In genomic region chr10:34869128-34869836, GRCh38 we compare ENCODE assay signal across 16 cellular contexts. TPM values are rescaled to one million over a fixed set of nuclear protein-coding genes. Genes with fewer than 3 reads are reported as not detected.
A peak's percentile ranks its signal among the peaks of the same experiment; 100 is the strongest.
DNase-seq lines count a peak whose midpoint lies in the region; ATAC-seq, FAIRE-seq and TF ChIP-seq lines count a peak whose summit lies in the region.
"Had no signal": no experiment of that assay in that cellular context is flagged by ENCODE, and none has a peak within 500 bp of the region (broad histone marks: within the 10 kb centered on the region; RNA-seq: fewer than 3 reads in every experiment).

No MANE protein-coding gene starts in this region.

- H2BK120ac ChIP-seq in IMR-90 (ENCODE audit: low read depth, low read length) = no peak overlapping the region

- H3K36me3 ChIP-seq in IMR-90 (ENCODE audit: control insufficient read depth, insufficient read depth, low read length) = no peaks in the 10 kb centered on the region
- no peaks in the 10 kb centered on the region for H3K36me3 ChIP-seq in PC-3 (ENCODE audit: low read depth, low read length)
- no peaks in the 10 kb centered on the region for H3K36me3 ChIP-seq in right atrium auricular region
- H3K36me3 ChIP-seq: Peyer's patch had no signal

- H2AFZ ChIP-seq in IMR-90 (replicated peaks; ENCODE audit: low read length, poor library complexity) (peak overlapping the region; percentile 19), PC-3 (ENCODE audit: low read length) (peak overlapping the region; percentile 1; the same call in 1 of the 2 replicates)

- peak; percentile 21 for FAIRE-seq in GM18507 (lab: Jason Lieb, UNC)

- H3K4me2 ChIP-seq in IMR-90 (ENCODE audit: low read depth, low read length) (no peak overlapping the region), PC-3 (ENCODE audit: low read length) (no peak overlapping the region)

- H2BK15ac ChIP-seq in IMR-90 (ENCODE audit: low read depth, low read length) = no peak overlapping the region

- H2AK9ac ChIP-seq in IMR-90 (replicated peaks; ENCODE audit: low read depth, low read length, poor library complexity) = no peak overlapping the region

- no peak overlapping the region for H3K56ac ChIP-seq in IMR-90 (ENCODE audit: extremely low read depth, insufficient read depth, low read length)

- H3K27ac ChIP-seq in IMR-90 (ENCODE audit: insufficient read depth, low read length) = no peak overlapping the region
- no peak overlapping the region for H3K27ac ChIP-seq in PC-3 (ENCODE audit: low read length)
- no peak overlapping the region for H3K27ac ChIP-seq in right atrium auricular region
- H3K27ac ChIP-seq: Peyer's patch had no signal

- H4K5ac ChIP-seq in IMR-90 (ENCODE audit: low read depth, low read length) = no peak overlapping the region

- ATAC-seq in IMR-90 (ENCODE audit: low read depth) (no peak), PC-3 (no peak), HG02678 (IDR thresholded peaks at IDR 0.05; ENCODE audit: unreplicated experiment) (no peak)

- dilution Hi-C loops in IMR-90 (cut with HindIII; ENCODE audit: low sequenced_read_pairs, unreplicated experiment) = no loop called here

- no peaks in the 10 kb centered on the region for H3K79me1 ChIP-seq in IMR-90 (ENCODE audit: low read depth in 1 of 2, low read length in 2 of 2)

- no peaks in the 10 kb centered on the region for H3K79me2 ChIP-seq in PC-3 (ENCODE audit: low read length)

- no peak overlapping the region for H2BK5ac ChIP-seq in IMR-90 (ENCODE audit: low read depth, low read length, poor library complexity, severe bottlenecking)

- no peak for TF ChIP-seq POLR2A in IMR-90 (IDR thresholded peaks at IDR 0.05; ENCODE audit: low read depth, low read length)

- H3K27me3 ChIP-seq in IMR-90 (ENCODE audit: control insufficient read depth, insufficient read depth, low read length) (peaks cover 21% of the 10 kb centered on the region), PC-3 (ENCODE audit: low read length) (no peaks in the 10 kb centered on the region), right atrium auricular region (no peaks in the 10 kb centered on the region)
- H3K27me3 ChIP-seq: Peyer's patch had no signal

- POLR2A ChIA-PET in IMR-90 (lab: Charles Lee; ENCODE audit: unreplicated experiment) = no interaction called here
- POLR2A ChIA-PET in PC-3 (lab: Charles Lee; ENCODE audit: unreplicated experiment) = interaction anchor here (0.6 kb wide), 1 partner anchor 130 kb away, joined by 3 read pairs; no protein-coding TSS in a partner anchor

- TF ChIP-seq RAD21 in IMR-90 (IDR thresholded peaks at IDR 0.05; ENCODE audit: low read length) = no peak

- no peak overlapping the region for H3K14ac ChIP-seq in IMR-90 (replicated peaks; ENCODE audit: low read depth, low read length)

- intact Hi-C loops in IMR-90 (cut with micrococcal nuclease) = no loop called here
- intact Hi-C loops in PC-3 (cut with micrococcal nuclease) = no loop called here

- H3K23ac ChIP-seq in IMR-90 (ENCODE audit: low read depth, low read length) = no peak overlapping the region

- H3K9me3 ChIP-seq in IMR-90 (ENCODE audit: control insufficient read depth, insufficient read depth, low read length) = no peaks in the 10 kb centered on the region
- no peaks in the 10 kb centered on the region for H3K9me3 ChIP-seq in PC-3 (ENCODE audit: low read length)
- H3K9me3 ChIP-seq in right atrium auricular region = no peaks in the 10 kb centered on the region
- H3K9me3 ChIP-seq: Peyer's patch had no signal

- H3K4ac ChIP-seq in IMR-90 (ENCODE audit: low read depth, low read length) = no peak overlapping the region

- H4K91ac ChIP-seq in IMR-90 (ENCODE audit: insufficient read depth, low read depth, low read length) = no peak overlapping the region

- no peaks in the 10 kb centered on the region for H3F3A ChIP-seq in PC-3 (ENCODE audit: low read length, unreplicated experiment)

- CTCF ChIA-PET in IMR-90 (lab: Yijun Ruan, JAX) = no interaction called here
- CTCF ChIA-PET in PC-3 (lab: Charles Lee) = no interaction called here

- no peak overlapping the region for H3K9ac ChIP-seq in IMR-90 (ENCODE audit: low read depth, low read length)
- no peak overlapping the region for H3K9ac ChIP-seq in PC-3 (ENCODE audit: low read length)

- H3K4me1 ChIP-seq in IMR-90 (ENCODE audit: control insufficient read depth, insufficient read depth, low read length) (no peaks in the 10 kb centered on the region), PC-3 (ENCODE audit: insufficient read depth, low read length) (no peaks in the 10 kb centered on the region), right atrium auricular region (no peaks in the 10 kb centered on the region)

- H3K9me2 ChIP-seq in PC-3 (replicated peaks; ENCODE audit: low read length) = no peaks in the 10 kb centered on the region

- DNase-seq in GM18507 (ENCODE audit: extremely low spot score, insufficient read length, low read depth) (no peak), IMR-90 (no peak), PC-3 (no peak), mesenteric fat pad (ENCODE audit: low spot score) (peak; percentile 33), anterior cingulate cortex (lab: John Stamatoyannopoulos, UW) (no peak), right atrium auricular region (ENCODE audit: low spot score) (no peak)
- DNase-seq: H7, HFFc6, NCI-H1092 treated with DMSO at 0.1 percent for 48 hours, NCI-H1436 treated with DMSO at 0.1 percent for 48 hours, NCI-H1930, NCI-H226, NCI-H510A treated with DMSO at 0.1 percent for 48 hours, NCI-H774, Peyer's patch had no signal

- BruUV-seq in IMR-90 (replicated peaks; lab: Mats Ljungman, UMichigan) (no TSS peak), PC-3 (replicated peaks; lab: Mats Ljungman, UMichigan) (no TSS peak)

- H2BK20ac ChIP-seq in IMR-90 (ENCODE audit: low read depth, low read length) = no peak overlapping the region

- TF ChIP-seq CTCF in IMR-90 (conservative IDR thresholded peaks at IDR 0.05; ENCODE audit: low read depth, low read length) (no peak), PC-3 (conservative IDR thresholded peaks at IDR 0.05; ENCODE audit: low read depth, low read length) (no peak), right atrium auricular region (IDR thresholded peaks at IDR 0.05) (no peak)

- H3K4me3 ChIP-seq in IMR-90 (ENCODE audit: insufficient read depth, low read depth, low read length) (no peak overlapping the region), PC-3 (ENCODE audit: low read length) (no peak overlapping the region), right atrium auricular region (no peak overlapping the region)
- H3K4me3 ChIP-seq: Peyer's patch had no signal

- WGBS in IMR-90 (ENCODE audit: extremely low coverage in 2 of 2, insufficient read length in 1 of 2), 2 experiments = 72% methylated on average over 7 of the region's 11 CpGs; no CpG with 5 or more reads in 1 of the 2 experiments

- H4K20me1 ChIP-seq in IMR-90 (ENCODE audit: insufficient read depth, low read length) (no peaks in the 10 kb centered on the region), PC-3 (ENCODE audit: low read length) (no peaks in the 10 kb centered on the region)

- no peaks in the 10 kb centered on the region for H3K9me1 ChIP-seq in IMR-90 (ENCODE audit: insufficient read depth, low read length)

- in situ Hi-C loops in IMR-90 (cut with MboI; ENCODE audit: low sequenced_read_pairs) = no loop called here

- H2AK5ac ChIP-seq in IMR-90 (ENCODE audit: low read depth, low read length) = no peak overlapping the region

- H3K18ac ChIP-seq in IMR-90 (ENCODE audit: low read depth, low read length) = no peak overlapping the region

- no peak overlapping the region for H4K8ac ChIP-seq in IMR-90 (ENCODE audit: low read depth in 2 of 2, low read length in 2 of 2)

TF ChIP-seq in IMR-90, 13 proteins besides CTCF, POLR2A, EP300 and RAD21:
- no peak for TF ChIP-seq RFX5 (IDR thresholded peaks at IDR 0.05; ENCODE audit: low read depth, low read length)
- no peak for TF ChIP-seq CEBPB (IDR thresholded peaks at IDR 0.05; ENCODE audit: low read depth, low read length)
- no peak for TF ChIP-seq ELK1 (IDR thresholded peaks at IDR 0.05; ENCODE audit: borderline replicate concordance, low read depth, low read length)
- no peak for TF ChIP-seq RCOR1 (IDR thresholded peaks at IDR 0.05; ENCODE audit: insufficient replicate concordance, low read length)
- no peak for TF ChIP-seq CHD1 (IDR thresholded peaks at IDR 0.05; ENCODE audit: low read depth, low read length)
- TF ChIP-seq BHLHE40 (IDR thresholded peaks at IDR 0.05; ENCODE audit: low read depth, low read length) = no peak
- TF ChIP-seq FOS (IDR thresholded peaks at IDR 0.05; ENCODE audit: low read depth, low read length) = no peak
- no peak for TF ChIP-seq MAZ (IDR thresholded peaks at IDR 0.05; ENCODE audit: borderline replicate concordance, low read depth, low read length)
- TF ChIP-seq MAFK (IDR thresholded peaks at IDR 0.05; ENCODE audit: low read depth, low read length) = no peak
- TF ChIP-seq USF2 (IDR thresholded peaks at IDR 0.05; ENCODE audit: low read depth, low read length) = no peak
- no peak for TF ChIP-seq NFE2L2 (IDR thresholded peaks at IDR 0.05; ENCODE audit: low read depth, low read length)
- no peak for TF ChIP-seq SMC3 (IDR thresholded peaks at IDR 0.05; ENCODE audit: low read depth, low read length)
- TF ChIP-seq MXI1 (IDR thresholded peaks at IDR 0.05; ENCODE audit: borderline replicate concordance, low read depth, low read length) = no peak

RNA-seq across cellular contexts. Expression of gene PARD3, which starts 54.2 kb away (rescaled TPM):
- total RNA-seq in IMR-90 (2012; rRNA removed) (34.2 and 37.5 TPM in 2 replicates), PC-3 (2014; rRNA removed) (149 and 154 TPM in 2 replicates), mesenteric fat pad (27.7 TPM), right atrium auricular region (10 to 100 TPM; 31.6 to 41.6 TPM)
- 13.1 and 14.6 TPM in 2 replicates for polyA plus RNA-seq in IMR-90 (2012; rRNA removed)
- 4.0 and 6.2 TPM in 2 replicates for polyA plus RNA-seq in IMR-90 (2012; cell fraction: cytosol; rRNA removed)
- 4.2 and 32.9 TPM in 2 replicates for polyA plus RNA-seq in IMR-90 (2012; cell fraction: nucleus; rRNA removed; ENCODE audit: low replicate concordance)
